In genomic region chr14:34461334-34462131, GRCh38 we compare ENCODE assay signal across 8 cellular contexts. TPM values are rescaled to one million over a fixed set of nuclear protein-coding genes. Genes with fewer than 3 reads are reported as not detected.
DNase-seq lines count a peak whose midpoint lies in the region; ATAC-seq lines count a peak whose summit lies in the region.

No MANE protein-coding gene starts in this region.

- peak overlapping the region in 1 of 2 experiments; percentile 31 for H2BK12ac ChIP-seq in mesenchymal stem cell (ENCODE audit: low read length in 2 of 2)

- H3K23ac ChIP-seq in mesenchymal stem cell (ENCODE audit: low read length in 2 of 2), result no peak overlapping the region

- peak overlapping the region; percentile 58 for H3K27ac ChIP-seq in mesenchymal stem cell (ENCODE audit: low read length, poor library complexity, severe bottlenecking)

- H2AFZ ChIP-seq in mesenchymal stem cell (ENCODE audit: low read depth, low read length), result peak overlapping the region; percentile 89

- H3K9me3 ChIP-seq in mesenchymal stem cell (ENCODE audit: control insufficient read depth, low read length), result no peaks in the 10 kb centered on the region

- peak overlapping the region; percentile 75 for H2BK15ac ChIP-seq in mesenchymal stem cell (ENCODE audit: low read depth, poor library complexity, severe bottlenecking)

- peaks cover 0 to 3% of the 10 kb centered on the region in 2 experiments for H3K36me3 ChIP-seq in mesenchymal stem cell (ENCODE audit: control insufficient read depth in 1 of 2, insufficient read depth in 2 of 2, low read depth in 1 of 2, low read length in 2 of 2)

- H3K27me3 Mint-ChIP-seq in activated T-cell treated with anti-CD3 and anti-CD28 coated beads, Interleukin-2, amount 50 U/mL, for 4 hours (ENCODE audit: low read depth), result no peaks in the 10 kb centered on the region
- no peaks in the 10 kb centered on the region for H3K27me3 Mint-ChIP-seq in effector memory CD8-positive, alpha-beta T cell
- H3K27me3 Mint-ChIP-seq in stimulated activated naive CD8-positive, alpha-beta T cell treated with anti-CD3 and anti-CD28 coated beads, Interleukin-15, Interleukin-2, amounts not matched to agents 100 ng/mL and 50 ng/mL, for 24 hours, result no peaks in the 10 kb centered on the region

- H2BK5ac ChIP-seq in mesenchymal stem cell (ENCODE audit: low read depth, low read length, poor library complexity, severe bottlenecking), result no peak overlapping the region

- peak; percentile 19 to 42 for ATAC-seq in activated T-cell treated with anti-CD3 and anti-CD28 coated beads, Interleukin-2, amount 50 U/mL, for 4 hours
- peak; percentile 37 for ATAC-seq in HG02840 (IDR thresholded peaks at IDR 0.05; ENCODE audit: low FRiP score, unreplicated experiment)
- ATAC-seq in effector memory CD8-positive, alpha-beta T cell (replicated peaks), result no peak

- H2BK120ac ChIP-seq in mesenchymal stem cell (ENCODE audit: low read depth, low read length), result no peak overlapping the region

- H3K36me3 Mint-ChIP-seq in activated T-cell treated with anti-CD3 and anti-CD28 coated beads, Interleukin-2, amount 50 U/mL, for 4 hours (ENCODE audit: insufficient read depth), result no peaks in the 10 kb centered on the region
- H3K36me3 Mint-ChIP-seq in effector memory CD8-positive, alpha-beta T cell (ENCODE audit: insufficient read depth), result no peaks in the 10 kb centered on the region
- peaks cover 12% of the 10 kb centered on the region for H3K36me3 Mint-ChIP-seq in stimulated activated naive CD8-positive, alpha-beta T cell treated with anti-CD3 and anti-CD28 coated beads, Interleukin-15, Interleukin-2, amounts not matched to agents 100 ng/mL and 50 ng/mL, for 24 hours (ENCODE audit: low read depth)

- no peaks in the 10 kb centered on the region for H3K9me3 Mint-ChIP-seq in activated T-cell treated with anti-CD3 and anti-CD28 coated beads, Interleukin-2, amount 50 U/mL, for 4 hours
- no peaks in the 10 kb centered on the region for H3K9me3 Mint-ChIP-seq in effector memory CD8-positive, alpha-beta T cell
- no peaks in the 10 kb centered on the region for H3K9me3 Mint-ChIP-seq in stimulated activated naive CD8-positive, alpha-beta T cell treated with anti-CD3 and anti-CD28 coated beads, Interleukin-15, Interleukin-2, amounts not matched to agents 100 ng/mL and 50 ng/mL, for 24 hours

- H4K8ac ChIP-seq in mesenchymal stem cell (ENCODE audit: low read length), result no peak overlapping the region

- H3K4me3 ChIP-seq in mesenchymal stem cell (ENCODE audit: insufficient read depth in 1 of 2, low read depth in 1 of 2, low read length in 2 of 2), result peak overlapping the region; percentile 93 to 98

- H3K4ac ChIP-seq in mesenchymal stem cell (ENCODE audit: low read depth in 1 of 2, low read length in 2 of 2), result peak overlapping the region in 1 of 2 experiments; percentile 69

- H3K4me1 ChIP-seq in mesenchymal stem cell (ENCODE audit: control insufficient read depth, insufficient read depth, low read depth, low read length), result peaks cover 7% of the 10 kb centered on the region

- peak overlapping the region in 1 of 2 experiments; percentile 93 for H3K14ac ChIP-seq in mesenchymal stem cell (ENCODE audit: low read length in 2 of 2)

- H3K4me2 ChIP-seq in mesenchymal stem cell (ENCODE audit: low read length, poor library complexity, severe bottlenecking), result peak overlapping the region; percentile 57

- WGBS in mesenchymal stem cell, result under 1% methylated on average over 23 of the region's 45 CpGs

- H3K4me1 Mint-ChIP-seq in activated T-cell treated with anti-CD3 and anti-CD28 coated beads, Interleukin-2, amount 50 U/mL, for 4 hours (ENCODE audit: low read depth), result peaks cover 15% of the 10 kb centered on the region
- peaks cover 8 to 13% of the 10 kb centered on the region in 2 donors for H3K4me1 Mint-ChIP-seq in effector memory CD8-positive, alpha-beta T cell (ENCODE audit: low read depth in 2 of 2)
- H3K4me1 Mint-ChIP-seq in stimulated activated naive CD8-positive, alpha-beta T cell treated with anti-CD3 and anti-CD28 coated beads, Interleukin-15, Interleukin-2, amounts not matched to agents 100 ng/mL and 50 ng/mL, for 24 hours (ENCODE audit: low read depth), result peaks cover 16% of the 10 kb centered on the region

- peak overlapping the region; percentile 95 for H3K9ac ChIP-seq in mesenchymal stem cell (ENCODE audit: low read length)

- peak overlapping the region; percentile 46 to 71 for H3K27ac Mint-ChIP-seq in effector memory CD8-positive, alpha-beta T cell
- peak overlapping the region; percentile 91 for H3K27ac Mint-ChIP-seq in stimulated activated naive CD8-positive, alpha-beta T cell treated with anti-CD3 and anti-CD28 coated beads, Interleukin-15, Interleukin-2, amounts not matched to agents 100 ng/mL and 50 ng/mL, for 24 hours

- H3K27me3 ChIP-seq in mesenchymal stem cell (ENCODE audit: control insufficient read depth in 1 of 2, insufficient read depth in 1 of 2, low read length in 2 of 2), result no peaks in the 10 kb centered on the region

- peak; percentile 9 for DNase-seq in activated T-cell treated with anti-CD3 and anti-CD28 coated beads, Interleukin-2, amount 50 U/mL, for 4 hours
- no peak for DNase-seq in activated T-cell treated with anti-CD3 and anti-CD28 coated beads for 4 hours
- DNase-seq in NCI-H146 (lab: John Stamatoyannopoulos, UW), result peak; percentile 63
- peak; percentile 66 for DNase-seq in UCSD-AML1 (lab: John Stamatoyannopoulos, UW; ENCODE audit: unreplicated experiment)
- DNase-seq in effector memory CD8-positive, alpha-beta T cell, result peak in 1 of 3 experiments; percentile 10
- DNase-seq in mesenchymal stem cell, result peak; percentile 73

- H2AK5ac ChIP-seq in mesenchymal stem cell (ENCODE audit: low read length, severe bottlenecking), result no peak overlapping the region

- H3K18ac ChIP-seq in mesenchymal stem cell (ENCODE audit: low read depth in 1 of 2, low read length in 2 of 2), result peak overlapping the region in 1 of 2 experiments; percentile 38

- no peak overlapping the region for H4K91ac ChIP-seq in mesenchymal stem cell (ENCODE audit: low read length)

- H3K79me1 ChIP-seq in mesenchymal stem cell (replicated peaks; ENCODE audit: low read length, poor library complexity, severe bottlenecking), result no peaks in the 10 kb centered on the region

- H3K4me3 Mint-ChIP-seq in activated T-cell treated with anti-CD3 and anti-CD28 coated beads, Interleukin-2, amount 50 U/mL, for 4 hours, result peak overlapping the region; percentile 91
- H3K4me3 Mint-ChIP-seq in effector memory CD8-positive, alpha-beta T cell, result peak overlapping the region; percentile 78 to 86
- H3K4me3 Mint-ChIP-seq in stimulated activated naive CD8-positive, alpha-beta T cell treated with anti-CD3 and anti-CD28 coated beads, Interleukin-15, Interleukin-2, amounts not matched to agents 100 ng/mL and 50 ng/mL, for 24 hours, result peak overlapping the region; percentile 95

RNA-seq across cellular contexts. Expression of gene SPTSSA, which starts 0.5 kb away (rescaled TPM):
- 1 to 10 TPM; 6.2 to 7.2 (median 6.6) TPM for total RNA-seq in activated T-cell treated with anti-CD3 and anti-CD28 coated beads, Interleukin-2, amount 50 U/mL, for 4 hours
- 25.4 TPM for polyA plus RNA-seq in mesenchymal stem cell (2013, experiment 1 of 2)
- polyA plus RNA-seq in mesenchymal stem cell (2013, experiment 2 of 2), result 26.8 TPM
